In genomic region chr10:71264345-71265200, GRCh38 we compare ENCODE assay signal across 2 cellular contexts.
A peak's percentile ranks its signal among the peaks of the same experiment; 100 is the strongest.
TF ChIP-seq lines count a peak whose summit lies in the region.

No MANE protein-coding gene starts in this region.

TF ChIP-seq in GM23338, 12 proteins besides CTCF, POLR2A, EP300 and RAD21:
- TF ChIP-seq ZNF114 (CRISPR knock-in tag; IDR thresholded peaks at IDR 0.05) (no peak), POLR2AphosphoS5 (IDR thresholded peaks at IDR 0.05; ENCODE audit: low read depth) (no peak), ETS1 (IDR thresholded peaks at IDR 0.05) (no peak), EZH2 (IDR thresholded peaks at IDR 0.05; ENCODE audit: low read depth, unreplicated experiment) (no peak), CREB1 (CRISPR knock-in tag; IDR thresholded peaks at IDR 0.05; ENCODE audit: low read depth) (no peak), ZNF331 (CRISPR knock-in tag; IDR thresholded peaks at IDR 0.05; ENCODE audit: low read depth) (no peak), STAT1 (IDR thresholded peaks at IDR 0.05; ENCODE audit: unreplicated experiment) (no peak), EZH2phosphoT487 (IDR thresholded peaks at IDR 0.05; ENCODE audit: unreplicated experiment) (no peak), ZNF462 (CRISPR knock-in tag; IDR thresholded peaks at IDR 0.05) (no peak)
TF ChIP-seq in GM23338: peak in this region for 0.

TF ChIP-seq in WTC11, 78 proteins besides CTCF, POLR2A, EP300 and RAD21:
- TF ChIP-seq ETV6 (CRISPR knock-in tag; IDR thresholded peaks at IDR 0.05) (no peak), ZNF121 (CRISPR knock-in tag; IDR thresholded peaks at IDR 0.05) (peak; percentile 82), RELA (CRISPR knock-in tag; IDR thresholded peaks at IDR 0.05; ENCODE audit: borderline replicate concordance) (no peak), TCF7 (CRISPR knock-in tag; IDR thresholded peaks at IDR 0.05; ENCODE audit: low read depth) (no peak)
